ENCODE assay signal across 1 cellular context in the genomic region with DNA sequence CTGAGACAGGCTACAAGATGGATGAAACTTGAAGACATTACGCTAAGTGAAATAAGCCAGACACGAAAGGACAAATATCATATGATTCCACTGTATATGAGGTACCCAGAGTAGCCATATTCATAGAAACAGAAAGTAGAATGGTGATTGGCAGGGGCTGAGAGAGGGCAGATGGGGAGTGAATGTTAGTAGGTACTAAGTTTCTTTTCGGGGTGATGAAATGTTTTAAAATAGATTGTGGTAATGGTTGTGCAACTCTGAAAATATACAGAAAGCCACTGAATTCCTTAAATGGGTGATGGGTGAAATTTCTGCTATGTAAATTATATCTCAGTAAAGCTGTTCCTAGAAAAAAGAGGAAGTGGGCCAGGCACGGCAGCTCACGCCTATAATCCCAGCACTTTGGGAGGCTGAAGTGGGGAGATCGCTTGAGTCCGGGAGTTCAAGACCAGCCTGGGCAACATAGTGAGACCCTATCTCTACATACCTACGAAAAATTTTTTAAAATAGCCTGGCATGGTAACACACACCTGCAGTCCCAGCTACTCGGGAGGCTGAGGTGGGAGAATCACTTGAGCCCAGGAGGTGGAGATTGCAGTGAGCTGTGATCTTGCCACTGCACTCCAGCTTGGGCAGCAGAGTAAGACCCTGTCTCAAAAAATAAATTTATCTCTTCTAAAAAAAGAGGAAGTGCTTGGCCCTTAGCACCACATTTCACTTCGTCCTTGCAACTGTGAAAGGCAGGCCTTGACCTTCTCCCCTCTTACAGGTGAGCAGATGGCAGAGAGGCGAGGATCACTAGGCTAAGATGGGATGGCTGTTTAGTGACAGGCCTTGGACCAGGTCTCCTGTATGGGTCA.
TF ChIP-seq lines count a peak whose summit lies in the region.

No MANE protein-coding gene starts in this region.

TF ChIP-seq in K562, 482 proteins besides CTCF, POLR2A, EP300 and RAD21 (continued from another document and continues in another):
- TF ChIP-seq CHD7 (IDR thresholded peaks at IDR 0.05; ENCODE audit: low read depth, low read length) = no peak
- TF ChIP-seq DPF2 (IDR thresholded peaks at IDR 0.05) = peak; percentile 33; the same call in 1 of the 2 replicates
- TF ChIP-seq HCFC1 (IDR thresholded peaks at IDR 0.05; ENCODE audit: low read depth, low read length) = no peak
- TF ChIP-seq, protein P1, sequence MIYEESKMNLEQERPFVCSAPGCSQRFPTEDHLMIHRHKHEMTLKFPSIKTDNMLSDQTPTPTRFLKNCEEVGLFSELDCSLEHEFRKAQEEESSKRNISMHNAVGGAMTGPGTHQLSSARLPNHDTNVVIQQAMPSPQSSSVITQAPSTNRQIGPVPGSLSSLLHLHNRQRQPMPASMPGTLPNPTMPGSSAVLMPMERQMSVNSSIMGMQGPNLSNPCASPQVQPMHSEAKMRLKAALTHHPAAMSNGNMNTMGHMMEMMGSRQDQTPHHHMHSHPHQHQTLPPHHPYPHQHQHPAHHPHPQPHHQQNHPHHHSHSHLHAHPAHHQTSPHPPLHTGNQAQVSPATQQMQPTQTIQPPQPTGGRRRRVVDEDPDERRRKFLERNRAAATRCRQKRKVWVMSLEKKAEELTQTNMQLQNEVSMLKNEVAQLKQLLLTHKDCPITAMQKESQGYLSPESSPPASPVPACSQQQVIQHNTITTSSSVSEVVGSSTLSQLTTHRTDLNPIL (CRISPR knock-in tag; IDR thresholded peaks at IDR 0.05) = no peak
- TF ChIP-seq ZNF766 (CRISPR knock-in tag; conservative IDR thresholded peaks at IDR 0.05) = 0 out of 2 replicates have a peak, but pooled peaks have one; percentile 17
- no peak for TF ChIP-seq ZNF384 (IDR thresholded peaks at IDR 0.05; ENCODE audit: low read depth, low read length)
- no peak for TF ChIP-seq SRSF7 (optimal IDR thresholded peaks at IDR 0.05; ENCODE audit: low read depth, low read length)
- TF ChIP-seq, protein P2, sequence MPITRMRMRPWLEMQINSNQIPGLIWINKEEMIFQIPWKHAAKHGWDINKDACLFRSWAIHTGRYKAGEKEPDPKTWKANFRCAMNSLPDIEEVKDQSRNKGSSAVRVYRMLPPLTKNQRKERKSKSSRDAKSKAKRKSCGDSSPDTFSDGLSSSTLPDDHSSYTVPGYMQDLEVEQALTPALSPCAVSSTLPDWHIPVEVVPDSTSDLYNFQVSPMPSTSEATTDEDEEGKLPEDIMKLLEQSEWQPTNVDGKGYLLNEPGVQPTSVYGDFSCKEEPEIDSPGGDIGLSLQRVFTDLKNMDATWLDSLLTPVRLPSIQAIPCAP (CRISPR knock-in tag; IDR thresholded peaks at IDR 0.05; ENCODE audit: borderline replicate concordance) = no peak
- no peak for TF ChIP-seq CBX8 (IDR thresholded peaks at IDR 0.05; ENCODE audit: borderline replicate concordance, extremely low read depth, low read depth, low read length, poor library complexity, severe bottlenecking)
- no peak for TF ChIP-seq HNRNPUL1 (IDR thresholded peaks at IDR 0.05; ENCODE audit: low read length)
- TF ChIP-seq CEBPG (CRISPR knock-in tag; IDR thresholded peaks at IDR 0.05) = peak; percentile 81
- TF ChIP-seq CEBPG (tag; conservative IDR thresholded peaks at IDR 0.05 in 1 of 2, IDR thresholded peaks at IDR 0.05 in 1 of 2) = peak; percentile 98 to 99
- no peak for TF ChIP-seq ZBTB8A (IDR thresholded peaks at IDR 0.05; ENCODE audit: partially characterized antibody)
- TF ChIP-seq IFI16 (CRISPR knock-in tag; IDR thresholded peaks at IDR 0.05) = no peak
- TF ChIP-seq, protein P3, sequence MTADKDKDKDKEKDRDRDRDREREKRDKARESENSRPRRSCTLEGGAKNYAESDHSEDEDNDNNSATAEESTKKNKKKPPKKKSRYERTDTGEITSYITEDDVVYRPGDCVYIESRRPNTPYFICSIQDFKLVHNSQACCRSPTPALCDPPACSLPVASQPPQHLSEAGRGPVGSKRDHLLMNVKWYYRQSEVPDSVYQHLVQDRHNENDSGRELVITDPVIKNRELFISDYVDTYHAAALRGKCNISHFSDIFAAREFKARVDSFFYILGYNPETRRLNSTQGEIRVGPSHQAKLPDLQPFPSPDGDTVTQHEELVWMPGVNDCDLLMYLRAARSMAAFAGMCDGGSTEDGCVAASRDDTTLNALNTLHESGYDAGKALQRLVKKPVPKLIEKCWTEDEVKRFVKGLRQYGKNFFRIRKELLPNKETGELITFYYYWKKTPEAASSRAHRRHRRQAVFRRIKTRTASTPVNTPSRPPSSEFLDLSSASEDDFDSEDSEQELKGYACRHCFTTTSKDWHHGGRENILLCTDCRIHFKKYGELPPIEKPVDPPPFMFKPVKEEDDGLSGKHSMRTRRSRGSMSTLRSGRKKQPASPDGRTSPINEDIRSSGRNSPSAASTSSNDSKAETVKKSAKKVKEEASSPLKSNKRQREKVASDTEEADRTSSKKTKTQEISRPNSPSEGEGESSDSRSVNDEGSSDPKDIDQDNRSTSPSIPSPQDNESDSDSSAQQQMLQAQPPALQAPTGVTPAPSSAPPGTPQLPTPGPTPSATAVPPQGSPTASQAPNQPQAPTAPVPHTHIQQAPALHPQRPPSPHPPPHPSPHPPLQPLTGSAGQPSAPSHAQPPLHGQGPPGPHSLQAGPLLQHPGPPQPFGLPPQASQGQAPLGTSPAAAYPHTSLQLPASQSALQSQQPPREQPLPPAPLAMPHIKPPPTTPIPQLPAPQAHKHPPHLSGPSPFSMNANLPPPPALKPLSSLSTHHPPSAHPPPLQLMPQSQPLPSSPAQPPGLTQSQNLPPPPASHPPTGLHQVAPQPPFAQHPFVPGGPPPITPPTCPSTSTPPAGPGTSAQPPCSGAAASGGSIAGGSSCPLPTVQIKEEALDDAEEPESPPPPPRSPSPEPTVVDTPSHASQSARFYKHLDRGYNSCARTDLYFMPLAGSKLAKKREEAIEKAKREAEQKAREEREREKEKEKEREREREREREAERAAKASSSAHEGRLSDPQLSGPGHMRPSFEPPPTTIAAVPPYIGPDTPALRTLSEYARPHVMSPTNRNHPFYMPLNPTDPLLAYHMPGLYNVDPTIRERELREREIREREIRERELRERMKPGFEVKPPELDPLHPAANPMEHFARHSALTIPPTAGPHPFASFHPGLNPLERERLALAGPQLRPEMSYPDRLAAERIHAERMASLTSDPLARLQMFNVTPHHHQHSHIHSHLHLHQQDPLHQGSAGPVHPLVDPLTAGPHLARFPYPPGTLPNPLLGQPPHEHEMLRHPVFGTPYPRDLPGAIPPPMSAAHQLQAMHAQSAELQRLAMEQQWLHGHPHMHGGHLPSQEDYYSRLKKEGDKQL (CRISPR knock-in tag; IDR thresholded peaks at IDR 0.05; ENCODE audit: borderline replicate concordance) = no peak
- TF ChIP-seq ZNF551 (CRISPR knock-in tag; IDR thresholded peaks at IDR 0.05) = no peak
- TF ChIP-seq, protein P4, sequence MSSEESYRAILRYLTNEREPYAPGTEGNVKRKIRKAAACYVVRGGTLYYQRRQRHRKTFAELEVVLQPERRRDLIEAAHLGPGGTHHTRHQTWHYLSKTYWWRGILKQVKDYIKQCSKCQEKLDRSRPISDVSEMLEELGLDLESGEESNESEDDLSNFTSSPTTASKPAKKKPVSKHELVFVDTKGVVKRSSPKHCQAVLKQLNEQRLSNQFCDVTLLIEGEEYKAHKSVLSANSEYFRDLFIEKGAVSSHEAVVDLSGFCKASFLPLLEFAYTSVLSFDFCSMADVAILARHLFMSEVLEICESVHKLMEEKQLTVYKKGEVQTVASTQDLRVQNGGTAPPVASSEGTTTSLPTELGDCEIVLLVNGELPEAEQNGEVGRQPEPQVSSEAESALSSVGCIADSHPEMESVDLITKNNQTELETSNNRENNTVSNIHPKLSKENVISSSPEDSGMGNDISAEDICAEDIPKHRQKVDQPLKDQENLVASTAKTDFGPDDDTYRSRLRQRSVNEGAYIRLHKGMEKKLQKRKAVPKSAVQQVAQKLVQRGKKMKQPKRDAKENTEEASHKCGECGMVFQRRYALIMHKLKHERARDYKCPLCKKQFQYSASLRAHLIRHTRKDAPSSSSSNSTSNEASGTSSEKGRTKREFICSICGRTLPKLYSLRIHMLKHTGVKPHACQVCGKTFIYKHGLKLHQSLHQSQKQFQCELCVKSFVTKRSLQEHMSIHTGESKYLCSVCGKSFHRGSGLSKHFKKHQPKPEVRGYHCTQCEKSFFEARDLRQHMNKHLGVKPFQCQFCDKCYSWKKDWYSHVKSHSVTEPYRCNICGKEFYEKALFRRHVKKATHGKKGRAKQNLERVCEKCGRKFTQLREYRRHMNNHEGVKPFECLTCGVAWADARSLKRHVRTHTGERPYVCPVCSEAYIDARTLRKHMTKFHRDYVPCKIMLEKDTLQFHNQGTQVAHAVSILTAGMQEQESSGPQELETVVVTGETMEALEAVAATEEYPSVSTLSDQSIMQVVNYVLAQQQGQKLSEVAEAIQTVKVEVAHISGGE (CRISPR knock-in tag; IDR thresholded peaks at IDR 0.05) = no peak
- no peak for TF ChIP-seq FOXK1 (CRISPR knock-in tag; IDR thresholded peaks at IDR 0.05; ENCODE audit: borderline replicate concordance)
- TF ChIP-seq, protein P5, sequence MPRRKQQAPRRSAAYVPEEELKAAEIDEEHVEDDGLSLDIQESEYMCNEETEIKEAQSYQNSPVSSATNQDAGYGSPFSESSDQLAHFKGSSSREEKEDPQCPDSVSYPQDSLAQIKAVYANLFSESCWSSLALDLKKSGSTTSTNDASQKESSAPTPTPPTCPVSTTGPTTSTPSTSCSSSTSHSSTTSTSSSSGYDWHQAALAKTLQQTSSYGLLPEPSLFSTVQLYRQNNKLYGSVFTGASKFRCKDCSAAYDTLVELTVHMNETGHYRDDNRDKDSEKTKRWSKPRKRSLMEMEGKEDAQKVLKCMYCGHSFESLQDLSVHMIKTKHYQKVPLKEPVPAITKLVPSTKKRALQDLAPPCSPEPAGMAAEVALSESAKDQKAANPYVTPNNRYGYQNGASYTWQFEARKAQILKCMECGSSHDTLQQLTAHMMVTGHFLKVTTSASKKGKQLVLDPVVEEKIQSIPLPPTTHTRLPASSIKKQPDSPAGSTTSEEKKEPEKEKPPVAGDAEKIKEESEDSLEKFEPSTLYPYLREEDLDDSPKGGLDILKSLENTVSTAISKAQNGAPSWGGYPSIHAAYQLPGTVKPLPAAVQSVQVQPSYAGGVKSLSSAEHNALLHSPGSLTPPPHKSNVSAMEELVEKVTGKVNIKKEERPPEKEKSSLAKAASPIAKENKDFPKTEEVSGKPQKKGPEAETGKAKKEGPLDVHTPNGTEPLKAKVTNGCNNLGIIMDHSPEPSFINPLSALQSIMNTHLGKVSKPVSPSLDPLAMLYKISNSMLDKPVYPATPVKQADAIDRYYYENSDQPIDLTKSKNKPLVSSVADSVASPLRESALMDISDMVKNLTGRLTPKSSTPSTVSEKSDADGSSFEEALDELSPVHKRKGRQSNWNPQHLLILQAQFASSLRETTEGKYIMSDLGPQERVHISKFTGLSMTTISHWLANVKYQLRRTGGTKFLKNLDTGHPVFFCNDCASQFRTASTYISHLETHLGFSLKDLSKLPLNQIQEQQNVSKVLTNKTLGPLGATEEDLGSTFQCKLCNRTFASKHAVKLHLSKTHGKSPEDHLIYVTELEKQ (CRISPR knock-in tag; IDR thresholded peaks at IDR 0.05) = no peak
- no peak for TF ChIP-seq ARID2 (IDR thresholded peaks at IDR 0.05)
